Comparison of ENCODE assay signal across 27 cellular contexts in genomic region chr5:115511632-115512031, GRCh38.
"Had no signal": no experiment of that assay in that cellular context is flagged by ENCODE, and none has a peak within 500 bp of the region (broad histone marks: within the 10 kb centered on the region; RNA-seq: fewer than 3 reads in every experiment).

No MANE protein-coding gene starts in this region.

- H3K27ac ChIP-seq: stomach, suprapubic skin, testis, thoracic aorta, thyroid gland, tibial artery, tibial nerve, transverse colon, upper lobe of left lung, upper lobe of right lung, uterus, vagina had no signal

- H3K4me1 ChIP-seq: stomach, suprapubic skin, testis, thyroid gland, transverse colon, upper lobe of left lung, upper lobe of right lung, uterus, vagina had no signal

- H3K4me3 ChIP-seq: stomach, suprapubic skin, testis, thoracic aorta, thyroid gland, tibial artery, tibial nerve, transverse colon, upper lobe of left lung, upper lobe of right lung, uterus, vagina had no signal

- H3K4me1 Mint-ChIP-seq: stimulated activated effector memory CD8-positive, alpha-beta T cell treated with anti-CD3 and anti-CD28 coated beads, Interleukin-12 subunit alpha, Interleukin-12 subunit beta, amount 100 ng/mL, for 72 hours; stimulated activated memory B cell treated with anti-CD40 and anti-IgM and Interleukin-4, amounts not matched to agents 10 μg/mL and 1 μg/mL and 100 μg/mL, for 72 hours; stimulated activated naive B cell treated with anti-CD40 and anti-IgM and Interleukin-4, amounts not matched to agents 10 μg/mL and 1 μg/mL and 100 μg/mL, for 72 hours; stimulated activated naive CD8-positive, alpha-beta T cell treated with anti-CD3 and anti-CD28 coated beads, Interleukin-15, amount 100 ng/mL, for 72 hours had no signal

- H3K36me3 ChIP-seq: stomach, suprapubic skin, thoracic aorta, thyroid gland, tibial artery, transverse colon, upper lobe of left lung, upper lobe of right lung, uterus, vagina had no signal

- H3K4me3 Mint-ChIP-seq: stimulated activated effector memory CD8-positive, alpha-beta T cell treated with anti-CD3 and anti-CD28 coated beads, Interleukin-12 subunit alpha, Interleukin-12 subunit beta, amount 100 ng/mL, for 72 hours; stimulated activated memory B cell treated with anti-CD40 and anti-IgM and Interleukin-4, amounts not matched to agents 10 μg/mL and 1 μg/mL and 100 μg/mL, for 72 hours; stimulated activated naive B cell treated with anti-CD40 and anti-IgM and Interleukin-4, amounts not matched to agents 10 μg/mL and 1 μg/mL and 100 μg/mL, for 72 hours; stimulated activated naive CD8-positive, alpha-beta T cell treated with anti-CD3 and anti-CD28 coated beads, Interleukin-15, amount 100 ng/mL, for 72 hours; stimulated activated naive CD8-positive, alpha-beta T cell treated with anti-CD3 and anti-CD28 coated beads, Interleukin-15, Interleukin-2, amounts not matched to agents 100 ng/mL and 50 ng/mL, for 24 hours; type B pancreatic cell had no signal

- DNase-seq: stimulated activated CD4-positive, alpha-beta T cell treated with anti-CD3 and anti-CD28 coated beads, Interleukin-2, amount 100 ng/mL, for 48 hours; stimulated activated CD4-positive, alpha-beta T cell treated with anti-CD3 and anti-CD28 coated beads, Interleukin-4, amount 100 ng/mL, for 1 hour; stimulated activated CD4-positive, alpha-beta T cell treated with anti-CD3 and anti-CD28 coated beads, Interleukin-4, amount 100 ng/mL, for 24 hours; stimulated activated CD4-positive, alpha-beta T cell treated with anti-CD3 and anti-CD28 coated beads, Interleukin-4, amount 100 ng/mL, for 4 hours; stimulated activated CD8-positive, alpha-beta memory T cell treated with anti-CD3 and anti-CD28 coated beads, Interleukin-4, amount 100 ng/mL, for 48 hours; stimulated activated naive B cell treated with anti-CD40 and anti-IgM and Interleukin-4, amounts not matched to agents 10 μg/mL and 1 μg/mL and 100 μg/mL, for 72 hours; stimulated activated naive CD4-positive, alpha-beta T cell; stimulated activated naive CD8-positive, alpha-beta T cell treated with anti-CD3 and anti-CD28 coated beads, Interleukin-15, amount 100 ng/mL, for 72 hours; stimulated activated naive CD8-positive, alpha-beta T cell treated with anti-CD3 and anti-CD28 coated beads, Interleukin-15, Interleukin-2, amounts not matched to agents 100 U/mL and 50 U/mL, for 24 hours; stomach; substantia nigra; testis; thyroid gland; tibial artery; transverse colon; trophoblast cell; upper lobe of left lung; upper lobe of right lung; uterus had no signal

- H3K9me3 Mint-ChIP-seq: stimulated activated naive CD8-positive, alpha-beta T cell treated with anti-CD3 and anti-CD28 coated beads, Interleukin-15, Interleukin-2, amounts not matched to agents 100 ng/mL and 50 ng/mL, for 24 hours had no signal

- H3K27me3 Mint-ChIP-seq: stimulated activated memory B cell treated with anti-CD40 and anti-IgM and Interleukin-4, amounts not matched to agents 10 μg/mL and 1 μg/mL and 100 μg/mL, for 72 hours; stimulated activated naive B cell treated with anti-CD40 and anti-IgM and Interleukin-4, amounts not matched to agents 10 μg/mL and 1 μg/mL and 100 μg/mL, for 72 hours; type B pancreatic cell had no signal

- H3K36me3 Mint-ChIP-seq: stimulated activated effector memory CD8-positive, alpha-beta T cell treated with anti-CD3 and anti-CD28 coated beads, Interleukin-12 subunit alpha, Interleukin-12 subunit beta, amount 100 ng/mL, for 72 hours; type B pancreatic cell had no signal

- H3K27ac Mint-ChIP-seq: stimulated activated effector memory CD8-positive, alpha-beta T cell treated with anti-CD3 and anti-CD28 coated beads, Interleukin-12 subunit alpha, Interleukin-12 subunit beta, amount 100 ng/mL, for 72 hours; stimulated activated memory B cell treated with anti-CD40 and anti-IgM and Interleukin-4, amounts not matched to agents 10 μg/mL and 1 μg/mL and 100 μg/mL, for 72 hours; stimulated activated naive B cell treated with anti-CD40 and anti-IgM and Interleukin-4, amounts not matched to agents 10 μg/mL and 1 μg/mL and 100 μg/mL, for 72 hours; stimulated activated naive CD8-positive, alpha-beta T cell treated with anti-CD3 and anti-CD28 coated beads, Interleukin-15, amount 100 ng/mL, for 72 hours; stimulated activated naive CD8-positive, alpha-beta T cell treated with anti-CD3 and anti-CD28 coated beads, Interleukin-15, Interleukin-2, amounts not matched to agents 100 ng/mL and 50 ng/mL, for 24 hours; type B pancreatic cell had no signal

- H3K9me3 ChIP-seq: stomach, suprapubic skin, testis, thoracic aorta, thyroid gland, tibial artery, tibial nerve, transverse colon, upper lobe of left lung, upper lobe of right lung, uterus, vagina had no signal
